Comparison of ENCODE assay signal across 32 cellular contexts in genomic region chr7:122989041-122989440, GRCh38. TPM values are rescaled to one million over a fixed set of nuclear protein-coding genes. Genes with fewer than 3 reads are reported as not detected.
"Had no signal": no experiment of that assay in that cellular context is flagged by ENCODE, and none has a peak within 500 bp of the region (broad histone marks: within the 10 kb centered on the region; RNA-seq: fewer than 3 reads in every experiment).

No MANE protein-coding gene starts in this region.

- H3K4me3 ChIP-seq: coronary artery, dorsolateral prefrontal cortex, esophagus squamous epithelium, gastrocnemius medialis, heart right ventricle, left lung, lower lobe of right lung, mucosa of descending colon had no signal

- H3K27ac ChIP-seq: coronary artery, epithelial cell of prostate, esophagus squamous epithelium, gastrocnemius medialis, heart right ventricle, left lung, lower lobe of right lung had no signal

- ATAC-seq: esophagus mucosa, gastrocnemius medialis, heart right ventricle, left cardiac atrium, left lung, left ventricle myocardium superior, lower lobe of right lung, mucosa of descending colon had no signal

- H3K36me3 Mint-ChIP-seq: naive B cell had no signal

- H3K27me3 ChIP-seq: dorsolateral prefrontal cortex, esophagus squamous epithelium, gastrocnemius medialis, left lung had no signal

- H3K27ac Mint-ChIP-seq: naive B cell had no signal

- H3K9me3 ChIP-seq: esophagus squamous epithelium, gastrocnemius medialis, heart right ventricle, lower lobe of right lung, mucosa of descending colon had no signal

- H3K27me3 Mint-ChIP-seq: naive B cell had no signal

- H3K4me1 ChIP-seq: esophagus squamous epithelium, gastrocnemius medialis, heart right ventricle, left lung, lower lobe of right lung had no signal

- H3K4me3 Mint-ChIP-seq: naive B cell had no signal

- H3K4me1 Mint-ChIP-seq: naive B cell had no signal

- H3K36me3 ChIP-seq: esophagus squamous epithelium, gastrocnemius medialis, heart right ventricle, left lung, lower lobe of right lung had no signal

- DNase-seq: dermis blood vessel endothelial cell; dorsolateral prefrontal cortex; effector CD4-positive, alpha-beta T cell; effector memory CD4-positive, alpha-beta T cell; erythroblast; esophagus squamous epithelium; foreskin fibroblast; foreskin melanocyte; gastrocnemius medialis; glutamatergic neuron; head of caudate nucleus; heart right ventricle; hippocampal formation; left cardiac atrium; left lung; left ventricle myocardium superior; lower lobe of right lung; mesenchymal stem cell; mucosa of descending colon; naive B cell had no signal

- FAIRE-seq: colon, endometrium, islet of Langerhans, keratinocyte had no signal

RNA-seq across cellular contexts. Expression of gene TAS2R16, which starts 6.5 kb away (rescaled TPM):
- total RNA-seq: dermis blood vessel endothelial cell, esophagus mucosa, esophagus squamous epithelium, gastrocnemius medialis, glomerular endothelial cell, heart right ventricle, kidney epithelial cell, left cardiac atrium, left lung, left ventricle myocardium superior, lower leg skin, lower lobe of right lung, lung microvascular endothelial cell, mucosa of descending colon, myocyte had no signal
- polyA plus RNA-seq: heart right ventricle, keratinocyte had no signal
